13 cellular contexts compared by ENCODE assay signal in the genomic region with DNA sequence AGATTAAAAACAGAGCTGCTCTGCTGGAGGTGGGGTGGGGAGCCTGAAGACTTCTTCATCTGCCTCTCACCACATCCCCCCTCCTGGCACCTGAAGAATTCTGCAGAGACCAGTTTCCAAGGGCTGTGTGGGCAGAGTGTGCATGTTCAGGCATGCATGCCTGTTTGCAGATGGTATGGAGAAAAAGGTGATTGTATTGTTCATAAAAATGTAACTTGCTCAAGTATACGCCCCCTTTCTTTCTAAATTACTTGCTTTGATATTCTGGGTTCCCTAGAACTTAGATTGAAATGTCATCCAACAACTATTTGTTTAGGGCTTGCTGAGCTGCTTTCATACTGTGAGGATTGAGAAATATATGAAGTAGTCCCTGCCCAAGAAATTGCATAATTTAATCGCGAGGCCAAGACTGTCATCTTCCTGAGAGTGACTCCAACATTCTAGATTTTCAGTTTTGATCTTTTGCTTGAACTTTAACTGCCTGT.
DNase-seq lines count a peak whose midpoint lies in the region; ATAC-seq and TF ChIP-seq lines count a peak whose summit lies in the region.
"Had no signal": no experiment of that assay in that cellular context is flagged by ENCODE, and none has a peak within 500 bp of the region (broad histone marks: within the 10 kb centered on the region; RNA-seq: fewer than 3 reads in every experiment).

No MANE protein-coding gene starts in this region.

- no peak overlapping the region for H3K23ac ChIP-seq in mesendoderm (ENCODE audit: low read length)

- peak overlapping the region; percentile 77 for H3K27ac ChIP-seq in DND-41 (ENCODE audit: low read length)
- H3K27ac ChIP-seq in mesendoderm (ENCODE audit: low read depth, low read length): no peak overlapping the region
- H3K27ac ChIP-seq: body of pancreas, hepatocyte had no signal

- H3K4me1 ChIP-seq in DND-41 (ENCODE audit: insufficient read depth, low read length): peaks cover 48% of the 10 kb centered on the region
- no peaks in the 10 kb centered on the region for H3K4me1 ChIP-seq in mesendoderm (ENCODE audit: control insufficient read depth, low read depth, low read length)
- H3K4me1 ChIP-seq: body of pancreas had no signal

- H3K36me3 ChIP-seq in DND-41 (ENCODE audit: insufficient read depth, low read length) (no peaks in the 10 kb centered on the region), mesendoderm (ENCODE audit: control insufficient read depth, insufficient read depth, low read length) (no peaks in the 10 kb centered on the region)

- no peak overlapping the region for H3K56ac ChIP-seq in mesendoderm (ENCODE audit: low read length)

- no peak overlapping the region for H2BK5ac ChIP-seq in mesendoderm (ENCODE audit: low read length)

- H3K9ac ChIP-seq in DND-41 (ENCODE audit: low read depth, low read length) (peak overlapping the region; percentile 38; the same call in 1 of the 2 replicates), mesendoderm (ENCODE audit: low read length) (no peak overlapping the region)

- H3K9me3 Mint-ChIP-seq in glutamatergic neuron (ENCODE audit: unreplicated experiment): no peaks in the 10 kb centered on the region
- H3K9me3 Mint-ChIP-seq: activated CD4-positive, alpha-beta memory T cell treated with anti-CD3 and anti-CD28 coated beads, Interleukin-2, amount 10 ng/mL, durations not matched to agents 7 days and 5 days had no signal

- H3K4me1 Mint-ChIP-seq in glutamatergic neuron (ENCODE audit: low read depth, unreplicated experiment): no peaks in the 10 kb centered on the region
- H3K4me1 Mint-ChIP-seq: activated CD4-positive, alpha-beta memory T cell treated with anti-CD3 and anti-CD28 coated beads, Interleukin-2, amount 10 ng/mL, durations not matched to agents 7 days and 5 days had no signal

- H3K4me2 ChIP-seq in DND-41 (ENCODE audit: insufficient read depth, low read length) (peak overlapping the region; percentile 40), mesendoderm (ENCODE audit: low read length) (no peak overlapping the region)
- H3K4me2 ChIP-seq: hepatocyte had no signal

- H3K4me3 Mint-ChIP-seq in glutamatergic neuron (ENCODE audit: unreplicated experiment): no peak overlapping the region
- H3K4me3 Mint-ChIP-seq: activated CD4-positive, alpha-beta memory T cell treated with anti-CD3 and anti-CD28 coated beads, Interleukin-2, amount 10 ng/mL, durations not matched to agents 7 days and 5 days had no signal

- no peaks in the 10 kb centered on the region for H3K79me2 ChIP-seq in DND-41 (ENCODE audit: insufficient read depth, low read length)
- no peaks in the 10 kb centered on the region for H3K79me2 ChIP-seq in mesendoderm (ENCODE audit: control insufficient read depth, insufficient read depth, low read length)
- H3K79me2 ChIP-seq: hepatocyte had no signal

- H3K4me3 ChIP-seq in DND-41 (ENCODE audit: low read depth in 1 of 2, low read length in 2 of 2) (no peak overlapping the region), mesendoderm (ENCODE audit: low read length) (no peak overlapping the region)
- H3K4me3 ChIP-seq: body of pancreas, hepatocyte had no signal

- H3K27me3 ChIP-seq in DND-41 (ENCODE audit: insufficient read depth, low read length, poor library complexity): no peaks in the 10 kb centered on the region
- H3K27me3 ChIP-seq in mesendoderm (ENCODE audit: insufficient read depth, low read length, poor library complexity): no peaks in the 10 kb centered on the region
- H3K27me3 ChIP-seq: body of pancreas, hepatocyte had no signal

- H2BK120ac ChIP-seq in mesendoderm (ENCODE audit: low read depth, low read length): no peak overlapping the region

- H4K5ac ChIP-seq in mesendoderm (ENCODE audit: low read length): no peak overlapping the region

- H3K4ac ChIP-seq in mesendoderm (ENCODE audit: low read depth, low read length): no peak overlapping the region

- H3K79me1 ChIP-seq in mesendoderm (ENCODE audit: low read length): no peaks in the 10 kb centered on the region

- no peaks in the 10 kb centered on the region for H3K27me3 Mint-ChIP-seq in glutamatergic neuron (ENCODE audit: unreplicated experiment)
- H3K27me3 Mint-ChIP-seq: activated CD4-positive, alpha-beta memory T cell treated with anti-CD3 and anti-CD28 coated beads, Interleukin-2, amount 10 ng/mL, durations not matched to agents 7 days and 5 days had no signal

- H2AK5ac ChIP-seq in mesendoderm (ENCODE audit: low read length): no peak overlapping the region

- no peaks in the 10 kb centered on the region for H3K9me3 ChIP-seq in DND-41 (ENCODE audit: insufficient read depth, low read length, severe bottlenecking)
- H3K9me3 ChIP-seq: body of pancreas had no signal

- no peak overlapping the region for H2BK15ac ChIP-seq in mesendoderm (replicated peaks; ENCODE audit: low read depth)

- no peak overlapping the region for H3K27ac Mint-ChIP-seq in glutamatergic neuron (ENCODE audit: unreplicated experiment)
- H3K27ac Mint-ChIP-seq: activated CD4-positive, alpha-beta memory T cell treated with anti-CD3 and anti-CD28 coated beads, Interleukin-2, amount 10 ng/mL, durations not matched to agents 7 days and 5 days had no signal

- no peak overlapping the region for H4K8ac ChIP-seq in mesendoderm (ENCODE audit: low read depth, low read length)

- no peaks in the 10 kb centered on the region for H4K20me1 ChIP-seq in DND-41 (ENCODE audit: insufficient read depth, low read length)

- H3K18ac ChIP-seq in mesendoderm (ENCODE audit: low read length): peak overlapping the region; percentile 6

- ATAC-seq in DND-41 (ENCODE audit: insufficient read depth, low read depth) (peak; percentile 84), HG03378 (IDR thresholded peaks at IDR 0.05; ENCODE audit: unreplicated experiment) (peak; percentile 57)
- ATAC-seq: body of pancreas had no signal

- peak overlapping the region; percentile 64 for H2AFZ ChIP-seq in DND-41 (ENCODE audit: low read depth, low read length)
- H2AFZ ChIP-seq: hepatocyte had no signal

- TF ChIP-seq CTCF in DND-41 (IDR thresholded peaks at IDR 0.05; ENCODE audit: borderline replicate concordance, extremely low read depth, low read length, poor library complexity, severe bottlenecking) (peak; percentile 18), glutamatergic neuron (IDR thresholded peaks at IDR 0.05; ENCODE audit: partially characterized antibody, unreplicated experiment) (no peak)

- peak; percentile 49 for DNase-seq in DND-41
- DNase-seq in amniotic epithelial cell (ENCODE audit: low read depth): peak; percentile 63
- DNase-seq in mesendoderm: no peak
- DNase-seq in NCI-H2081 (lab: John Stamatoyannopoulos, UW): no peak
- no peak for DNase-seq in SHP77 (lab: John Stamatoyannopoulos, UW)
- no peak for DNase-seq in glutamatergic neuron
- DNase-seq in activated T-cell treated with anti-CD3 and anti-CD28 coated beads for 4 hours: no peak
- DNase-seq: activated CD4-positive, alpha-beta memory T cell treated with anti-CD3 and anti-CD28 coated beads, Interleukin-2, amount 10 ng/mL, durations not matched to agents 7 days and 5 days; body of pancreas; NCI-H1092; SHP77 treated with DMSO at 0.1 percent for 48 hours had no signal

- no CpG with 5 or more reads among the region's 3 CpGs for WGBS in mesendoderm (ENCODE audit: extremely low coverage, insufficient coverage, low lambda C conversion rate)

- no peaks in the 10 kb centered on the region for H3K36me3 Mint-ChIP-seq in glutamatergic neuron (ENCODE audit: unreplicated experiment)

Comparison
In these comparisons a context has a peak if more than half of its experiments do, and no peak if none do; other contexts are left out.
1. DNase-seq: peak in DND-41 (single experiment) and amniotic epithelial cell (single experiment); none in mesendoderm (single experiment), NCI-H2081 (0 of 2), SHP77 (0 of 2), glutamatergic neuron (single experiment) and activated T-cell treated with anti-CD3 and anti-CD28 coated beads for 4 hours (single experiment).